ENCODE assay signal across 28 cellular contexts in the genomic region with DNA sequence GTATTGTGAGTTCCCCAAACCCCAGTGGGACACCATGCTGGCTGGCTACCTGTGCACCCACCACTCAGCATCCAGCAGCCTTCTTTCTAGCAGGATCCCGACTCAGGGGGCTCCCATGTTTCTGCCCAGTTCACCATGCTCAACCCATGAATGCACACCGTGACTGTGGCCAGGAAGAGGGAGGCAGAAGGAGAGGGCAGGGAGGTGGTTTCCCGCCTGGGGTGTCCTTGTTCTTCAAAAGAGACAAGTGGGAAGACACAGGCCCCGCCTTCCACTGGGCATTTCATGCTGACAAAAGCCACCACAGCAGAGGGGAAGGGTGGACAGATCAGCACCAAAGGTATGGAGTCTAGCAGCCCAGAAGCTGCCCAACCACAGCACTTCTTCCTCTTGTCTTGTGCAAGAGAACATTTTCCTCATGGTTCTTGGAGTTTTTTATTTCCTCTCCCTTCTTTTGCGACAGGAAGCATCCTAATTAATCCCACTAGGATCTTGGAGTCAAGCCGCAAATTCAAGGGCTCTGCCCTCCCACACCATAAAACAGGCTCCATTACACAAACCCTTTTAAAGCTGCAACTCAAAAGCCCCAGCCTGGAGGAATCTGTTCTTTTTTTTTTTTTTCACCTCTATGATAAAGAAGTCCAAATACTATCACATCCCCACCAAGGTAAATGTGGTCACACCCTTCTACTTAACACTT. TPM values are rescaled to one million over a fixed set of nuclear protein-coding genes. Genes with fewer than 3 reads are reported as not detected.
"Had no signal": no experiment of that assay in that cellular context is flagged by ENCODE, and none has a peak within 500 bp of the region (broad histone marks: within the 10 kb centered on the region; RNA-seq: fewer than 3 reads in every experiment).

No MANE protein-coding gene starts in this region.

- H3K27ac Mint-ChIP-seq: memory B cell; neural progenitor cell; stimulated activated memory B cell treated with anti-CD40 and anti-IgM and Interleukin-4, amounts not matched to agents 10 μg/mL and 1 μg/mL and 100 μg/mL, for 72 hours; stimulated activated naive CD8-positive, alpha-beta T cell treated with anti-CD3 and anti-CD28 coated beads, Interleukin-15, Interleukin-2, amounts not matched to agents 100 ng/mL and 50 ng/mL, for 24 hours had no signal

- ATAC-seq: gastroesophageal sphincter; heart left ventricle; left cardiac atrium; stimulated activated memory B cell treated with anti-CD40 and anti-IgM and Interleukin-4, amounts not matched to agents 10 μg/mL and 1 μg/mL and 100 μg/mL, for 72 hours; upper lobe of right lung had no signal

- H3K4me3 ChIP-seq: dorsolateral prefrontal cortex, gastroesophageal sphincter, heart left ventricle, hepatocyte, left ventricle myocardium inferior, lung, neural progenitor cell, prostate gland, right atrium auricular region, skin epidermis, spleen, suprapubic skin, transverse colon, upper lobe of right lung, uterus had no signal

- H3K9me3 ChIP-seq: gastroesophageal sphincter, heart left ventricle, left ventricle myocardium inferior, prostate gland, right atrium auricular region, spleen, suprapubic skin, transverse colon, upper lobe of right lung, uterus had no signal

- H3K9me3 Mint-ChIP-seq: memory B cell; naive B cell; nephron; neural progenitor cell; stimulated activated memory B cell treated with anti-CD40 and anti-IgM and Interleukin-4, amounts not matched to agents 10 μg/mL and 1 μg/mL and 100 μg/mL, for 72 hours; stimulated activated naive CD8-positive, alpha-beta T cell treated with anti-CD3 and anti-CD28 coated beads, Interleukin-15, Interleukin-2, amounts not matched to agents 100 ng/mL and 50 ng/mL, for 24 hours had no signal

- H3K4me3 Mint-ChIP-seq: memory B cell; nephron; neural progenitor cell; stimulated activated memory B cell treated with anti-CD40 and anti-IgM and Interleukin-4, amounts not matched to agents 10 μg/mL and 1 μg/mL and 100 μg/mL, for 72 hours; stimulated activated naive CD8-positive, alpha-beta T cell treated with anti-CD3 and anti-CD28 coated beads, Interleukin-15, Interleukin-2, amounts not matched to agents 100 ng/mL and 50 ng/mL, for 24 hours had no signal

- H3K27me3 Mint-ChIP-seq: memory B cell; naive B cell; stimulated activated memory B cell treated with anti-CD40 and anti-IgM and Interleukin-4, amounts not matched to agents 10 μg/mL and 1 μg/mL and 100 μg/mL, for 72 hours; stimulated activated naive CD8-positive, alpha-beta T cell treated with anti-CD3 and anti-CD28 coated beads, Interleukin-15, Interleukin-2, amounts not matched to agents 100 ng/mL and 50 ng/mL, for 24 hours had no signal

- H3K9ac ChIP-seq: neural progenitor cell had no signal

- H3K4me1 Mint-ChIP-seq: memory B cell, naive B cell had no signal

- H3K36me3 ChIP-seq: neural progenitor cell, uterus had no signal

- H3K27ac ChIP-seq: dorsolateral prefrontal cortex, gastroesophageal sphincter, heart left ventricle, hepatocyte, left ventricle myocardium inferior, neural progenitor cell, prostate gland, right atrium auricular region, skin epidermis, spleen, suprapubic skin, transverse colon, upper lobe of right lung, uterus had no signal

- H3K27me3 ChIP-seq: dorsolateral prefrontal cortex, gastroesophageal sphincter, heart left ventricle, hepatocyte, right atrium auricular region, spleen, suprapubic skin, transverse colon, upper lobe of right lung, uterus had no signal

- H3K4me1 ChIP-seq: left ventricle myocardium inferior, prostate gland, right atrium auricular region, transverse colon, upper lobe of right lung, uterus had no signal

- DNase-seq: cerebellar nuclear complex; dorsolateral prefrontal cortex; effector CD4-positive, alpha-beta T cell; foreskin fibroblast; heart left ventricle; left cardiac atrium; left ventricle myocardium inferior; naive B cell; spleen; stimulated activated CD4-positive, alpha-beta T cell treated with anti-CD3 and anti-CD28 coated beads, Interleukin-4, amount 100 ng/mL, for 4 hours; transverse colon; upper lobe of right lung; uterus had no signal

RNA-seq across cellular contexts. Expression of a gene that starts 13.5 kb away (rescaled TPM):
- total RNA-seq: gastroesophageal sphincter, heart left ventricle, hepatocyte, kidney epithelial cell, left cardiac atrium, left ventricle myocardium inferior, lung, mononuclear cell, osteoblast, right atrium auricular region, spleen, suprapubic skin, transverse colon, upper lobe of right lung, uterus had no signal
